ENCODE assay signal across 13 cellular contexts in the genomic region with DNA sequence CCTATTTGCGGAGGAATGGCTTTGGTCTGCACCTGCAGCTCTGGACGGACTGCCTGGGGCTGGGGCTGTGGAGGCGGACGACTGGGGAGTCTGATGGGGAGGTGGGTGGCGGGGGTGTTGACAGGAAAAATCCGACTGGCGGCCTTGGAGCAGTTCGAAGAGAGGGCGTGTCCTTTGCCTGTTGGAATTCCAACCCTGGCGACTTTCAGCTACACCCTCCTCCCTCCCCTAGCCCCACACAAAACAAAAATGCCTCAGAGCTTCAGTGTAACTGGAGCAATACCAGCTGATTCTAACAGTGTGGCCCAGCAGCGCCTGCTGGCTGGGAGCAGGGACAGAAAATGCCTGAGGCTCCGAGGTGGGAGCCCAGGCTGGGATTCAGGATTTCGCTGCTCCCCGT.
DNase-seq lines count a peak whose midpoint lies in the region; ATAC-seq and TF ChIP-seq lines count a peak whose summit lies in the region.
"Had no signal": no experiment of that assay in that cellular context is flagged by ENCODE, and none has a peak within 500 bp of the region (broad histone marks: within the 10 kb centered on the region; RNA-seq: fewer than 3 reads in every experiment).

No MANE protein-coding gene starts in this region.

- 37 to 48% methylated on average over 14 of the region's 14 CpGs for WGBS in heart right ventricle, 2 donors

- H3K27me3 Mint-ChIP-seq in nephron progenitor cell (ENCODE audit: low read depth, poor library complexity), result no peaks in the 10 kb centered on the region

- no peak overlapping the region for H3K27ac Mint-ChIP-seq in nephron progenitor cell

- H3K36me3 Mint-ChIP-seq in nephron progenitor cell (ENCODE audit: low read depth), result peaks cover 41% of the 10 kb centered on the region

- peak in 1 of 2 donors; percentile 47 for TF ChIP-seq CTCF in right atrium auricular region (IDR thresholded peaks at IDR 0.05)
- peak in 3 of 9 donors; percentile 31 to 40 (median 31) for TF ChIP-seq CTCF in heart right ventricle (IDR thresholded peaks at IDR 0.05)
- TF ChIP-seq CTCF in nephron progenitor cell (IDR thresholded peaks at IDR 0.05), result no peak

- H3K36me3 ChIP-seq in right atrium auricular region (no peaks in the 10 kb centered on the region), heart right ventricle (peaks cover 0 to 22% (median 0%) of the 10 kb centered on the region in 9 donors)

- no peaks in the 10 kb centered on the region for H3K27me3 ChIP-seq in right atrium auricular region
- no peaks in the 10 kb centered on the region for H3K27me3 ChIP-seq in heart right ventricle

- H3K4me3 ChIP-seq in right atrium auricular region (no peak overlapping the region), heart right ventricle (no peak overlapping the region)
- H3K4me3 ChIP-seq: coronary artery had no signal

- ATAC-seq in Right ventricle myocardium superior (ENCODE audit: poor library complexity) (peak; percentile 85), heart right ventricle (peak; percentile 70 to 90 (median 79)), HG03095 (IDR thresholded peaks at IDR 0.05; ENCODE audit: unreplicated experiment) (no peak), HG03280 (IDR thresholded peaks at IDR 0.05; ENCODE audit: unreplicated experiment) (no peak), HG03432 (IDR thresholded peaks at IDR 0.05; ENCODE audit: unreplicated experiment) (no peak)

- no peaks in the 10 kb centered on the region for H3K9me3 Mint-ChIP-seq in nephron progenitor cell

- peak overlapping the region in 1 of 2 donors; percentile 10 for H3K27ac ChIP-seq in right atrium auricular region
- H3K27ac ChIP-seq in heart right ventricle, result peak overlapping the region in 1 of 10 donors; percentile 52
- H3K27ac ChIP-seq: KMS-11 had no signal

- no peak overlapping the region for H3K4me3 Mint-ChIP-seq in nephron progenitor cell

- intact Hi-C loops in Right ventricle myocardium superior (cut with DNase I), result no loop called here
- intact Hi-C loops in heart right ventricle (cut with DNase I), result no loop called here

- H3K4me1 ChIP-seq in right atrium auricular region, result peaks cover 0 to 19% of the 10 kb centered on the region in 2 donors
- peaks cover 0 to 19% (median 7%) of the 10 kb centered on the region in 9 donors for H3K4me1 ChIP-seq in heart right ventricle

- DNase-seq in Right ventricle myocardium superior, result peak; percentile 50
- no peak for DNase-seq in right atrium auricular region (ENCODE audit: low spot score)
- peak in 1 of 2 donors; percentile 11 for DNase-seq in heart right ventricle
- DNase-seq in nephron progenitor cell, result peak; percentile 50
- DNase-seq in LoVo (ENCODE audit: low spot score), result no peak
- DNase-seq: activated T-cell treated with anti-CD3 and anti-CD28 coated beads, Interleukin-2, amount 50 U/mL, for 1 hour; NCI-H82; T-helper 2 cell had no signal

- peaks cover 12% of the 10 kb centered on the region for H3K4me1 Mint-ChIP-seq in nephron progenitor cell

- H3K9me3 ChIP-seq in right atrium auricular region, result no peaks in the 10 kb centered on the region
- H3K9me3 ChIP-seq in heart right ventricle, result no peaks in the 10 kb centered on the region

Comparison
In these comparisons a context has a peak if more than half of its experiments do, and no peak if none do; other contexts are left out.
1. DNase-seq: peak in Right ventricle myocardium superior (single experiment) and nephron progenitor cell (single experiment); none in right atrium auricular region (single experiment) and LoVo (single experiment).
2. ATAC-seq: peak in Right ventricle myocardium superior (single experiment) and heart right ventricle (8 of 8); none in HG03095 (single experiment), HG03280 (single experiment) and HG03432 (single experiment).